ENCODE assay signal across 19 cellular contexts in the genomic region with DNA sequence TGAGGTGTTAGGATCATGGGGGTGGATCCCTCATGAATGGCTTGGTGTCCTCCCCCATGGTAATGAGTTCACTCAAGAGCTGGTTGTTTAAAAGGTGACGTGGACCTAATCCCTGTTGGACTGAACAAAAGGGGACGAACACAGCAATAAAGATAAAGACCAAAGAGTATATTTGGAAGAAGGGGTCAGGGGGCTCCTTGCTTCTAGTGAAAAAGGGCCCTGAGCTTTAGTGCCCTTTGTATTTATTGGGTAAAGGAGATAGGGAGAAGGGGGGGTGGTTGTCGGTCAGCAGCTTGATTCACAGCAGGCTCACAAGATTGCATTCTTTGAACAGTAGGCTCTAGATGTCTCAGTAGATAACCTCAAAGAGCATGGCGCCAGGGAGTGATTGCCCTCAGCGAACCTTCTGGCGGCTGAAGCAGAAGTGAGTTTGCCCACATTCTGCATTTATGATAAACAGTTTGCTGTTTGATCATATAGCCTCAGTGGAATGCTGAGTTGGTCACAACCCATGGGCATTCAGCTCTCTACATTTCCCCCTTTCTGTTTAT. TPM values are rescaled to one million over a fixed set of nuclear protein-coding genes. Genes with fewer than 3 reads are reported as not detected.
"Had no signal": no experiment of that assay in that cellular context is flagged by ENCODE, and none has a peak within 500 bp of the region (broad histone marks: within the 10 kb centered on the region; RNA-seq: fewer than 3 reads in every experiment).

No MANE protein-coding gene starts in this region.

- H3K9me3 ChIP-seq: mucosa of descending colon, neutrophil, suprapubic skin, thyroid gland, upper lobe of left lung, uterus had no signal

- H3K4me3 ChIP-seq: mucosa of descending colon, suprapubic skin, thyroid gland, upper lobe of left lung, uterus had no signal

- H3K4me1 ChIP-seq: uterus had no signal

- H3K36me3 ChIP-seq: thyroid gland, uterus had no signal

- H3K27me3 ChIP-seq: neutrophil, suprapubic skin, thyroid gland, upper lobe of left lung, uterus had no signal

- ATAC-seq: left colon; left ventricle myocardium superior; mucosa of descending colon; naive thymus-derived CD8-positive, alpha-beta T cell had no signal

- DNase-seq: effector CD4-positive, alpha-beta T cell; endodermal cell; foreskin melanocyte; head of caudate nucleus; hippocampal formation; left colon; left ventricle myocardium superior; mammary epithelial cell; mucosa of descending colon; naive thymus-derived CD8-positive, alpha-beta T cell; posterior cingulate gyrus; small intestine; stimulated activated CD4-positive, alpha-beta T cell treated with anti-CD3 and anti-CD28 coated beads, Interleukin-2, amount 100 ng/mL, for 48 hours; stimulated activated naive CD4-positive, alpha-beta T cell treated with Interleukin-2 at 50 U/mL for 16 hours; uterus had no signal

- H3K27ac ChIP-seq: neutrophil, suprapubic skin, uterus had no signal

RNA-seq across cellular contexts. Expression of a gene that starts 49.4 kb away (rescaled TPM):
- polyA plus RNA-seq: mammary epithelial cell had no signal
